20 cellular contexts compared by ENCODE assay signal in the genomic region with DNA sequence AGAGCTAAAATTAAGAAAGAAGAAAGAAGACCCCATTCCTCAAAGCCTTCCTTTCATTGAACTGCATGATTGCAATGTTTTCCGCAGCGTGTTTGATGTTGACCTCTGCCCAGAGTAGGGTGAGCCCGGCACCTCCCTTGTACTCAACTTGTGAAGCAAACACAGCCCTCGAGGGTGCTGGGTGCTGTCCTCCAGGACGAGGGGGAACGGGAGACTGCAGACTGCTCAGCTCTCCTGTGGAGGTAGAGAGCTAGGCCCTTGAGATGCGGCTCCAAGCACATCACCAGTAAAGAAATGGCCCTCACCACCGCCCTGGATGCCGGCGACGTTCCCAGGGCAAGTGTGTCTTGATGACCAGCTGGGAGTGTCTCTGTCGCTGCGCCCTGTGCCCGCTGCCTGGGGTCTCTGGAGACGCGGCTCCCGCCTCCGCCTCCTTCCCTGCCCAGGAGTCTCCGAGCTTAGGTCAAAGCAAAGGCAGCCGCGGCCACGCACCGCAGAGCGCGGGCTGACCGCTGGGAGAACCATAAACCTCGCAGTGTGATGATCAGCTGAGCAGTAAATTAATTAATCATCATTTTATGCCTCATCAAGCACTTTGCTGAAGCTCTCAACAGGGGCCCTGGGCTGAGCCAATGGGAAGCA.
"Had no signal": no experiment of that assay in that cellular context is flagged by ENCODE, and none has a peak within 500 bp of the region (broad histone marks: within the 10 kb centered on the region; RNA-seq: fewer than 3 reads in every experiment).

No MANE protein-coding gene starts in this region.

- H3K9me3 ChIP-seq: body of pancreas, MG63 had no signal

- H3K4me1 ChIP-seq: body of pancreas had no signal

- ATAC-seq: activated T-cell treated with anti-CD3 and anti-CD28 coated beads, Interleukin-2, amount 50 U/mL, for 4 hours; body of pancreas; T-helper 17 cell; WTC11 had no signal

- H3K36me3 Mint-ChIP-seq: activated naive CD4-positive, alpha-beta T cell treated with anti-CD3 and anti-CD28 coated beads, Interleukin-2, amount 10 ng/mL, durations not matched to agents 7 days and 5 days; activated naive CD8-positive, alpha-beta T cell treated with anti-CD3 and anti-CD28 coated beads for 36 hours; WTC11 had no signal

- H3K9me3 Mint-ChIP-seq: activated CD4-positive, alpha-beta T cell treated with anti-CD3 and anti-CD28 coated beads, Interleukin-2, amount 10 ng/mL, durations not matched to agents 24 days and 14 days; activated naive CD8-positive, alpha-beta T cell treated with anti-CD3 and anti-CD28 coated beads for 36 hours; WTC11 had no signal

- DNase-seq: activated CD4-positive, alpha-beta T cell treated with anti-CD3 and anti-CD28 coated beads, Interleukin-2, amount 10 ng/mL, durations not matched to agents 24 days and 14 days; activated CD4-positive, alpha-beta T cell treated with anti-CD3 and anti-CD28 coated beads, Interleukin-2, amount 50 U/mL, for 48 hours; activated CD4-positive, CD25-positive, alpha-beta regulatory T cell treated with anti-CD3 and anti-CD28 coated beads, Interleukin-2, amount 50 U/mL, for 72 hours; activated CD8-positive, alpha-beta memory T cell treated with anti-CD3 and anti-CD28 coated beads for 24 hours; activated effector memory CD4-positive, alpha-beta T cell treated with anti-CD3 and anti-CD28 coated beads, Interleukin-2, amount 50 U/mL, for 16 hours; activated naive CD4-positive, alpha-beta T cell treated with anti-CD3 and anti-CD28 coated beads, Interleukin-2, amount 10 ng/mL, durations not matched to agents 7 days and 5 days; activated naive CD8-positive, alpha-beta T cell treated with anti-CD3 and anti-CD28 coated beads for 36 hours; activated T-cell treated with anti-CD3 and anti-CD28 coated beads, Interleukin-2, amount 50 U/mL, for 4 hours; body of pancreas; central memory CD4-positive, alpha-beta T cell; MG63; MV-4-11; NCI-H1092 treated with DMSO at 0.1 percent for 48 hours; NCI-H1436 treated with DMSO at 0.1 percent for 48 hours; NCI-H187; NCI-H2081; SIG-M5; T-helper 17 cell; T-helper 9 cell had no signal

- H3K27me3 Mint-ChIP-seq: activated CD4-positive, alpha-beta T cell treated with anti-CD3 and anti-CD28 coated beads, Interleukin-2, amount 10 ng/mL, durations not matched to agents 24 days and 14 days; activated naive CD4-positive, alpha-beta T cell treated with anti-CD3 and anti-CD28 coated beads, Interleukin-2, amount 10 ng/mL, durations not matched to agents 7 days and 5 days; activated naive CD8-positive, alpha-beta T cell treated with anti-CD3 and anti-CD28 coated beads for 36 hours; T-helper 17 cell had no signal

- H3K27ac Mint-ChIP-seq: activated CD4-positive, alpha-beta T cell treated with anti-CD3 and anti-CD28 coated beads, Interleukin-2, amount 10 ng/mL, durations not matched to agents 24 days and 14 days; activated naive CD4-positive, alpha-beta T cell treated with anti-CD3 and anti-CD28 coated beads, Interleukin-2, amount 10 ng/mL, durations not matched to agents 7 days and 5 days; activated naive CD8-positive, alpha-beta T cell treated with anti-CD3 and anti-CD28 coated beads for 36 hours; T-helper 17 cell; WTC11 had no signal

- H3K36me3 ChIP-seq: MG63 had no signal

- H3K4me1 Mint-ChIP-seq: activated CD4-positive, alpha-beta T cell treated with anti-CD3 and anti-CD28 coated beads, Interleukin-2, amount 10 ng/mL, durations not matched to agents 24 days and 14 days; activated naive CD4-positive, alpha-beta T cell treated with anti-CD3 and anti-CD28 coated beads, Interleukin-2, amount 10 ng/mL, durations not matched to agents 7 days and 5 days; activated naive CD8-positive, alpha-beta T cell treated with anti-CD3 and anti-CD28 coated beads for 36 hours had no signal

- H3K4me3 Mint-ChIP-seq: activated CD4-positive, alpha-beta T cell treated with anti-CD3 and anti-CD28 coated beads, Interleukin-2, amount 10 ng/mL, durations not matched to agents 24 days and 14 days; activated naive CD4-positive, alpha-beta T cell treated with anti-CD3 and anti-CD28 coated beads, Interleukin-2, amount 10 ng/mL, durations not matched to agents 7 days and 5 days; activated naive CD8-positive, alpha-beta T cell treated with anti-CD3 and anti-CD28 coated beads for 36 hours; activated T-cell treated with anti-CD3 and anti-CD28 coated beads, Interleukin-2, amount 50 U/mL, for 4 hours; T-helper 17 cell; WTC11 had no signal

- H3K4me3 ChIP-seq: body of pancreas, MG63 had no signal

- H3K27ac ChIP-seq: body of pancreas had no signal

- H3K27me3 ChIP-seq: body of pancreas had no signal
